In genomic region chr17:50099003-50099402, GRCh38 we compare ENCODE assay signal across 27 cellular contexts. TPM values are rescaled to one million over a fixed set of nuclear protein-coding genes. Genes with fewer than 3 reads are reported as not detected.
DNase-seq lines count a peak whose midpoint lies in the region; ATAC-seq, FAIRE-seq and TF ChIP-seq lines count a peak whose summit lies in the region.
"Had no signal": no experiment of that assay in that cellular context is flagged by ENCODE, and none has a peak within 500 bp of the region (broad histone marks: within the 10 kb centered on the region; RNA-seq: fewer than 3 reads in every experiment).

No MANE protein-coding gene starts in this region.

- in situ Hi-C loops in HepG2 (cut with HindIII; ENCODE audit: extremely low pct_ligation_motif_present, low pct_unique_long_range_greater_than_20kb) = no loop called here

- H3K4me1 ChIP-seq in HepG2 (ENCODE audit: insufficient read depth, low read length) = peaks cover 53% of the 10 kb centered on the region
- peaks cover 14% of the 10 kb centered on the region for H3K4me1 ChIP-seq in effector memory CD4-positive, alpha-beta T cell (ENCODE audit: control insufficient read depth, insufficient read depth, low read length, poor library complexity, severe bottlenecking)

- no peaks in the 10 kb centered on the region for H3K27me3 ChIP-seq in HepG2 (ENCODE audit: control insufficient read depth in 1 of 2, insufficient read depth in 2 of 2, low read length in 2 of 2)
- no peaks in the 10 kb centered on the region for H3K27me3 ChIP-seq in effector memory CD4-positive, alpha-beta T cell (replicated peaks; ENCODE audit: control insufficient read depth, insufficient read depth, low read length, poor library complexity, severe bottlenecking)
- H3K27me3 ChIP-seq: thyroid gland had no signal

- TF ChIP-seq POLR2A in HepG2 (IDR thresholded peaks at IDR 0.05; ENCODE audit: insufficient read depth in 1 of 2, low read depth in 2 of 2, low read length in 2 of 2) = no peak

- H3K36me3 ChIP-seq in HepG2 (replicated peaks in 1 of 2; ENCODE audit: control insufficient read depth in 1 of 2, insufficient read depth in 2 of 2, low read length in 2 of 2) = peaks cover 0 to 4% of the 10 kb centered on the region in 2 experiments; a peak in 1 of 5 replicates
- peaks cover 23% of the 10 kb centered on the region for H3K36me3 ChIP-seq in effector memory CD4-positive, alpha-beta T cell (ENCODE audit: control insufficient read depth, insufficient read depth, low read length)

- no peak overlapping the region for H3K4me3 Mint-ChIP-seq in stimulated activated effector memory CD8-positive, alpha-beta T cell treated with anti-CD3 and anti-CD28 coated beads, Interleukin-12 subunit alpha, Interleukin-12 subunit beta, amount 100 ng/mL, for 72 hours
- H3K4me3 Mint-ChIP-seq: activated B cell treated with CpG ODN at 0.5 μM for 24 hours; activated naive CD8-positive, alpha-beta T cell treated with anti-CD3 and anti-CD28 coated beads for 36 hours had no signal

- DNase-seq in RWPE1 (ENCODE audit: low spot score) = no peak
- DNase-seq in choroid plexus epithelial cell (ENCODE audit: low read depth) = peak; percentile 43
- no peak for DNase-seq in HepG2 (ENCODE audit: low spot score)
- no peak for DNase-seq in stimulated activated effector memory CD8-positive, alpha-beta T cell treated with anti-CD3 and anti-CD28 coated beads, Interleukin-12 subunit alpha, Interleukin-12 subunit beta, amount 100 ng/mL, for 72 hours (ENCODE audit: low spot score in 2 of 2)
- no peak for DNase-seq in effector memory CD4-positive, alpha-beta T cell
- no peak for DNase-seq in NAMALWA (ENCODE audit: low spot score)
- no peak for DNase-seq in SIG-M5 (lab: John Stamatoyannopoulos, UW)
- DNase-seq: activated B cell treated with CpG ODN at 0.5 μM for 24 hours; activated CD4-positive, alpha-beta T cell treated with anti-CD3 and anti-CD28 coated beads, Interleukin-2, amount 50 U/mL, for 48 hours; activated CD8-positive, alpha-beta memory T cell treated with anti-CD3 and anti-CD28 coated beads, Interleukin-2, amount 50 U/mL, for 48 hours; activated naive CD8-positive, alpha-beta T cell treated with anti-CD3 and anti-CD28 coated beads for 36 hours; HCEC 1CT; mesenchymal stem cell; naive B cell; NCI-H1417; NCI-H2081 treated with DMSO at 0.1 percent for 48 hours; NCI-H82; occipital lobe; OCI-M1; retina; stimulated activated CD4-positive, alpha-beta T cell treated with anti-CD3 and anti-CD28 coated beads, Interleukin-12 subunit alpha, Interleukin-12 subunit beta, amount 100 ng/mL, for 4 hours; stimulated activated CD4-positive, alpha-beta T cell treated with anti-CD3 and anti-CD28 coated beads, Interleukin-4, amount 100 ng/mL, for 4 hours; stimulated activated naive CD8-positive, alpha-beta T cell treated with anti-CD3 and anti-CD28 coated beads, Interleukin-15, Interleukin-2, amounts not matched to agents 100 U/mL and 50 U/mL, for 24 hours; T1000; thyroid gland had no signal

- H3K4me3 ChIP-seq in choroid plexus epithelial cell (ENCODE audit: low read depth, low read length) = no peak overlapping the region
- H3K4me3 ChIP-seq in HepG2 (replicated peaks in 1 of 3; ENCODE audit: insufficient read depth in 1 of 3, low read depth in 2 of 3, low read length in 3 of 3) = no peak overlapping the region
- H3K4me3 ChIP-seq in effector memory CD4-positive, alpha-beta T cell (ENCODE audit: insufficient read depth, low read depth, low read length, poor library complexity, severe bottlenecking) = no peak overlapping the region
- H3K4me3 ChIP-seq: thyroid gland had no signal

- peak overlapping the region; percentile 62 for H3K27ac ChIP-seq in RWPE1
- H3K27ac ChIP-seq in HepG2 (ENCODE audit: extremely low read length, insufficient read depth, low read length) = no peak overlapping the region
- H3K27ac ChIP-seq in effector memory CD4-positive, alpha-beta T cell (ENCODE audit: insufficient read depth, low read length, poor library complexity, severe bottlenecking) = no peak overlapping the region
- H3K27ac ChIP-seq: thyroid gland had no signal

- CTCF ChIA-PET in RWPE1 (lab: Yijun Ruan, JAX) (interaction anchor here (0.7 kb wide), 1 partner anchor 74 kb away, joined by 3 read pairs; no protein-coding TSS in a partner anchor), HepG2 (lab: Yijun Ruan, JAX; ENCODE audit: low intra/inter-chr PET ratio, low total read pairs) (no interaction called here)

- H3K4me2 ChIP-seq in HepG2 (ENCODE audit: low read depth, low read length) = no peak overlapping the region

- POLR2A ChIA-PET in RWPE1 (lab: Yijun Ruan, JAX; ENCODE audit: low non-redundant PET) = no interaction called here
- POLR2A ChIA-PET in HepG2 (lab: Yijun Ruan, JAX) = no interaction called here

- no peak for TF ChIP-seq RAD21 in HepG2 (CRISPR knock-in tag; IDR thresholded peaks at IDR 0.05)

- FAIRE-seq in HepG2 (lab: Jason Lieb, UNC) = no peak
- FAIRE-seq: colon, endometrium had no signal

- ATAC-seq in HepG2 = no peak
- no peak for ATAC-seq in stimulated activated effector memory CD8-positive, alpha-beta T cell treated with anti-CD3 and anti-CD28 coated beads, Interleukin-12 subunit alpha, Interleukin-12 subunit beta, amount 100 ng/mL, for 72 hours
- ATAC-seq: stimulated activated naive CD8-positive, alpha-beta T cell treated with anti-CD3 and anti-CD28 coated beads, Interleukin-15, Interleukin-2, amounts not matched to agents 100 U/mL and 50 U/mL, for 24 hours had no signal

- H2AFZ ChIP-seq in HepG2 (ENCODE audit: low read length) = no peak overlapping the region

- peaks cover 22% of the 10 kb centered on the region for H3K36me3 Mint-ChIP-seq in stimulated activated effector memory CD8-positive, alpha-beta T cell treated with anti-CD3 and anti-CD28 coated beads, Interleukin-12 subunit alpha, Interleukin-12 subunit beta, amount 100 ng/mL, for 72 hours
- H3K36me3 Mint-ChIP-seq: activated naive CD8-positive, alpha-beta T cell treated with anti-CD3 and anti-CD28 coated beads for 36 hours had no signal

- H3K9me3 ChIP-seq in HepG2 (ENCODE audit: low read length) = no peaks in the 10 kb centered on the region
- H3K9me3 ChIP-seq in effector memory CD4-positive, alpha-beta T cell (ENCODE audit: control insufficient read depth, low read length) = no peaks in the 10 kb centered on the region
- H3K9me3 ChIP-seq: thyroid gland had no signal

- peak overlapping the region; percentile 62 for H3K27ac Mint-ChIP-seq in stimulated activated effector memory CD8-positive, alpha-beta T cell treated with anti-CD3 and anti-CD28 coated beads, Interleukin-12 subunit alpha, Interleukin-12 subunit beta, amount 100 ng/mL, for 72 hours
- H3K27ac Mint-ChIP-seq: activated B cell treated with CpG ODN at 0.5 μM for 24 hours; activated naive CD8-positive, alpha-beta T cell treated with anti-CD3 and anti-CD28 coated beads for 36 hours had no signal

- H4K20me1 ChIP-seq in HepG2 (ENCODE audit: insufficient read depth, low read length) = no peaks in the 10 kb centered on the region

- no peak for TF ChIP-seq CTCF in RWPE1 (conservative IDR thresholded peaks at IDR 0.05; ENCODE audit: low read depth)
- no peak for TF ChIP-seq CTCF in choroid plexus epithelial cell (conservative IDR thresholded peaks at IDR 0.05; ENCODE audit: low read depth, low read length)
- no peak for TF ChIP-seq CTCF in HepG2 (CRISPR knock-in tag; IDR thresholded peaks at IDR 0.05)

- TF ChIP-seq EP300 in HepG2 (IDR thresholded peaks at IDR 0.05; ENCODE audit: low read depth in 2 of 2, low read length in 2 of 2) (no peak), HepG2 (CRISPR knock-in tag; IDR thresholded peaks at IDR 0.05; ENCODE audit: borderline replicate concordance) (no peak)

- H3K79me2 ChIP-seq in HepG2 (ENCODE audit: insufficient read depth, low read length) = peaks cover 6% of the 10 kb centered on the region

- BruUV-seq in HepG2 (replicated peaks; lab: Mats Ljungman, UMichigan) = TSS peak; percentile 21

- WGBS in HepG2 (ENCODE audit: low lambda C conversion rate) = 91% methylated on average over 5 of the region's 5 CpGs

- intact Hi-C loops in HepG2 (cut with micrococcal nuclease; ENCODE audit: unreplicated experiment) = no loop called here

- H3K4me1 Mint-ChIP-seq in stimulated activated effector memory CD8-positive, alpha-beta T cell treated with anti-CD3 and anti-CD28 coated beads, Interleukin-12 subunit alpha, Interleukin-12 subunit beta, amount 100 ng/mL, for 72 hours = peaks cover 54% of the 10 kb centered on the region

- H3K9me3 Mint-ChIP-seq in stimulated activated effector memory CD8-positive, alpha-beta T cell treated with anti-CD3 and anti-CD28 coated beads, Interleukin-12 subunit alpha, Interleukin-12 subunit beta, amount 100 ng/mL, for 72 hours = no peaks in the 10 kb centered on the region
- H3K9me3 Mint-ChIP-seq: activated B cell treated with CpG ODN at 0.5 μM for 24 hours; activated naive CD8-positive, alpha-beta T cell treated with anti-CD3 and anti-CD28 coated beads for 36 hours; naive B cell had no signal

- no peak overlapping the region for H3K9ac ChIP-seq in HepG2 (ENCODE audit: insufficient read depth, low read depth, low read length)

RNA-seq across cellular contexts. Expression of gene PDK2, which starts 3.9 kb away (rescaled TPM):
- 18.5 and 19.2 TPM in 2 replicates for total RNA-seq in HepG2 (2016; rRNA removed; fragmentation: Illumina TruSeq; extraction: Trizol)
- 6.4 and 13.9 TPM in 2 replicates for total RNA-seq in HepG2 (2016; cell fraction: cytosol; rRNA removed; fragmentation: Illumina TruSeq; extraction: Trizol; ENCODE audit: low read depth)
- 16.2 and 19.8 TPM in 2 replicates for total RNA-seq in HepG2 (2016; cell fraction: insoluble cytoplasmic fraction; rRNA removed; fragmentation: Illumina TruSeq; extraction: Trizol)
- total RNA-seq in HepG2 (2016; cell fraction: membrane; rRNA removed; fragmentation: Illumina TruSeq; extraction: Trizol) = 10.9 and 11.9 TPM in 2 replicates
- 10.9 and 12.5 TPM in 2 replicates for total RNA-seq in HepG2 (2016; cell fraction: nucleus; rRNA removed; fragmentation: Illumina TruSeq; extraction: Trizol)
- polyA plus RNA-seq in HepG2 (2011; rRNA removed) = 59.7 and 66.6 TPM in 2 replicates
- polyA plus RNA-seq in HepG2 (2011; cell fraction: cytosol; rRNA removed) = 33.2 and 46.3 TPM in 2 replicates
- polyA plus RNA-seq in HepG2 (2011; cell fraction: nucleus; rRNA removed) = 86.5 and 102 TPM in 2 replicates
- 17.2 and 27.4 TPM in 2 replicates for polyA plus RNA-seq in HepG2 (2012)
- 9.3 and 10.8 TPM in 2 replicates for polyA plus RNA-seq in HepG2 (2016; cell fraction: cytosol; fragmentation: Illumina TruSeq; extraction: Trizol; ENCODE audit: low read depth)
- polyA plus RNA-seq in HepG2 (2016; cell fraction: insoluble cytoplasmic fraction; fragmentation: Illumina TruSeq; extraction: Trizol; ENCODE audit: low read depth) = 22.3 and 32.8 TPM in 2 replicates
- polyA plus RNA-seq in HepG2 (2016; cell fraction: membrane; fragmentation: Illumina TruSeq; extraction: Trizol; ENCODE audit: low read depth) = 12.0 and 14.3 TPM in 2 replicates
- 21.9 and 24.6 TPM in 2 replicates for polyA plus RNA-seq in HepG2 (2016; cell fraction: nucleus; fragmentation: Illumina TruSeq; extraction: Trizol; ENCODE audit: insufficient read depth, low read depth)
- polyA minus RNA-seq in HepG2 (2011; rRNA and poly(A)+ RNA removed; ENCODE audit: low replicate concordance) = 111 and 113 TPM in 2 replicates
- 22.7 and 28.5 TPM in 2 replicates for polyA minus RNA-seq in HepG2 (2011; cell fraction: cytosol; rRNA and poly(A)+ RNA removed)
- 44.5 and 48.7 TPM in 2 replicates for polyA minus RNA-seq in HepG2 (2011; cell fraction: nucleus; rRNA and poly(A)+ RNA removed)

RNA-seq across cellular contexts. Expression of gene SAMD14, which starts 31.0 kb away (rescaled TPM):
- total RNA-seq in HepG2 (2016; rRNA removed; fragmentation: Illumina TruSeq; extraction: Trizol) = 0.07 TPM in 1 of 2 replicates, not detected in the other
- total RNA-seq in HepG2 (2016; cell fraction: cytosol; rRNA removed; fragmentation: Illumina TruSeq; extraction: Trizol; ENCODE audit: low read depth) = 0.18 and 0.20 TPM in 2 replicates
- total RNA-seq in HepG2 (2016; cell fraction: insoluble cytoplasmic fraction; rRNA removed; fragmentation: Illumina TruSeq; extraction: Trizol) = 0.04 TPM in 1 of 2 replicates, not detected in the other
- 0.09 and 0.14 TPM in 2 replicates for total RNA-seq in HepG2 (2016; cell fraction: membrane; rRNA removed; fragmentation: Illumina TruSeq; extraction: Trizol)
- total RNA-seq in HepG2 (2016; cell fraction: nucleus; rRNA removed; fragmentation: Illumina TruSeq; extraction: Trizol) = 0.09 TPM in 2 replicates
- 0.22 TPM in 1 of 2 replicates, not detected in the other for polyA plus RNA-seq in HepG2 (2011; rRNA removed)
- polyA plus RNA-seq in HepG2 (2011; cell fraction: cytosol; rRNA removed) = 0.01 and 0.04 TPM in 2 replicates
- 0.24 and 0.29 TPM in 2 replicates for polyA plus RNA-seq in HepG2 (2011; cell fraction: nucleus; rRNA removed)
- 0.08 and 0.11 TPM in 2 replicates for polyA plus RNA-seq in HepG2 (2012)
- polyA plus RNA-seq in HepG2 (2016; cell fraction: cytosol; fragmentation: Illumina TruSeq; extraction: Trizol; ENCODE audit: low read depth) = not detected in 2 replicates
- 0.16 TPM in 1 of 2 replicates, not detected in the other for polyA plus RNA-seq in HepG2 (2016; cell fraction: insoluble cytoplasmic fraction; fragmentation: Illumina TruSeq; extraction: Trizol; ENCODE audit: low read depth)
- 0.19 TPM in 2 replicates for polyA plus RNA-seq in HepG2 (2016; cell fraction: membrane; fragmentation: Illumina TruSeq; extraction: Trizol; ENCODE audit: low read depth)
- polyA plus RNA-seq in HepG2 (2016; cell fraction: nucleus; fragmentation: Illumina TruSeq; extraction: Trizol; ENCODE audit: insufficient read depth, low read depth) = 0.53 TPM in 1 of 2 replicates, not detected in the other
- 0.28 and 0.30 TPM in 2 replicates for polyA minus RNA-seq in HepG2 (2011; rRNA and poly(A)+ RNA removed; ENCODE audit: low replicate concordance)
- polyA minus RNA-seq in HepG2 (2011; cell fraction: cytosol; rRNA and poly(A)+ RNA removed) = 0.09 and 0.20 TPM in 2 replicates
- polyA minus RNA-seq in HepG2 (2011; cell fraction: nucleus; rRNA and poly(A)+ RNA removed) = 0.39 and 0.99 TPM in 2 replicates

RNA-seq across cellular contexts. Expression of gene ITGA3, which starts 43.1 kb away (rescaled TPM):
- total RNA-seq in HepG2 (2016; rRNA removed; fragmentation: Illumina TruSeq; extraction: Trizol) = 0.69 and 0.77 TPM in 2 replicates
- total RNA-seq in HepG2 (2016; cell fraction: cytosol; rRNA removed; fragmentation: Illumina TruSeq; extraction: Trizol; ENCODE audit: low read depth) = 1.5 and 1.9 TPM in 2 replicates
- 0.48 and 1.1 TPM in 2 replicates for total RNA-seq in HepG2 (2016; cell fraction: insoluble cytoplasmic fraction; rRNA removed; fragmentation: Illumina TruSeq; extraction: Trizol)
- total RNA-seq in HepG2 (2016; cell fraction: membrane; rRNA removed; fragmentation: Illumina TruSeq; extraction: Trizol) = 0.28 and 0.62 TPM in 2 replicates
- total RNA-seq in HepG2 (2016; cell fraction: nucleus; rRNA removed; fragmentation: Illumina TruSeq; extraction: Trizol) = 1.3 and 1.8 TPM in 2 replicates
- polyA plus RNA-seq in HepG2 (2011; rRNA removed) = 0.48 and 0.59 TPM in 2 replicates
- 0.33 and 0.78 TPM in 2 replicates for polyA plus RNA-seq in HepG2 (2011; cell fraction: cytosol; rRNA removed)
- 2.6 and 3.3 TPM in 2 replicates for polyA plus RNA-seq in HepG2 (2011; cell fraction: nucleus; rRNA removed)
- 0.27 and 0.32 TPM in 2 replicates for polyA plus RNA-seq in HepG2 (2012)
- 0.51 and 0.57 TPM in 2 replicates for polyA plus RNA-seq in HepG2 (2016; cell fraction: cytosol; fragmentation: Illumina TruSeq; extraction: Trizol; ENCODE audit: low read depth)
- polyA plus RNA-seq in HepG2 (2016; cell fraction: insoluble cytoplasmic fraction; fragmentation: Illumina TruSeq; extraction: Trizol; ENCODE audit: low read depth) = 0.52 and 0.82 TPM in 2 replicates
- 0.30 and 0.48 TPM in 2 replicates for polyA plus RNA-seq in HepG2 (2016; cell fraction: membrane; fragmentation: Illumina TruSeq; extraction: Trizol; ENCODE audit: low read depth)
- polyA plus RNA-seq in HepG2 (2016; cell fraction: nucleus; fragmentation: Illumina TruSeq; extraction: Trizol; ENCODE audit: insufficient read depth, low read depth) = 1.3 and 2.2 TPM in 2 replicates
- 1.4 and 198 TPM in 2 replicates for polyA minus RNA-seq in HepG2 (2011; rRNA and poly(A)+ RNA removed; ENCODE audit: low replicate concordance)
- polyA minus RNA-seq in HepG2 (2011; cell fraction: cytosol; rRNA and poly(A)+ RNA removed) = 2.9 and 6.2 TPM in 2 replicates
- polyA minus RNA-seq in HepG2 (2011; cell fraction: nucleus; rRNA and poly(A)+ RNA removed) = 1.1 and 2.8 TPM in 2 replicates

RNA-seq across cellular contexts. Expression of gene PPP1R9B, which starts 51.5 kb away (rescaled TPM):
- total RNA-seq in HepG2 (2016; rRNA removed; fragmentation: Illumina TruSeq; extraction: Trizol) = 11.0 and 15.8 TPM in 2 replicates
- 1.3 and 1.6 TPM in 2 replicates for total RNA-seq in HepG2 (2016; cell fraction: cytosol; rRNA removed; fragmentation: Illumina TruSeq; extraction: Trizol; ENCODE audit: low read depth)
- total RNA-seq in HepG2 (2016; cell fraction: insoluble cytoplasmic fraction; rRNA removed; fragmentation: Illumina TruSeq; extraction: Trizol) = 8.3 and 16.2 TPM in 2 replicates
- total RNA-seq in HepG2 (2016; cell fraction: membrane; rRNA removed; fragmentation: Illumina TruSeq; extraction: Trizol) = 7.0 and 7.3 TPM in 2 replicates
- total RNA-seq in HepG2 (2016; cell fraction: nucleus; rRNA removed; fragmentation: Illumina TruSeq; extraction: Trizol) = 10.9 and 13.5 TPM in 2 replicates
- 8.7 and 9.4 TPM in 2 replicates for polyA plus RNA-seq in HepG2 (2011; rRNA removed)
- 7.4 and 9.0 TPM in 2 replicates for polyA plus RNA-seq in HepG2 (2011; cell fraction: cytosol; rRNA removed)
- 13.1 and 16.4 TPM in 2 replicates for polyA plus RNA-seq in HepG2 (2011; cell fraction: nucleus; rRNA removed)
- polyA plus RNA-seq in HepG2 (2012) = 9.8 and 11.6 TPM in 2 replicates
- 1.2 and 1.4 TPM in 2 replicates for polyA plus RNA-seq in HepG2 (2016; cell fraction: cytosol; fragmentation: Illumina TruSeq; extraction: Trizol; ENCODE audit: low read depth)
- polyA plus RNA-seq in HepG2 (2016; cell fraction: insoluble cytoplasmic fraction; fragmentation: Illumina TruSeq; extraction: Trizol; ENCODE audit: low read depth) = 14.2 and 17.2 TPM in 2 replicates
- polyA plus RNA-seq in HepG2 (2016; cell fraction: membrane; fragmentation: Illumina TruSeq; extraction: Trizol; ENCODE audit: low read depth) = 7.2 TPM in 2 replicates
- polyA plus RNA-seq in HepG2 (2016; cell fraction: nucleus; fragmentation: Illumina TruSeq; extraction: Trizol; ENCODE audit: insufficient read depth, low read depth) = 35.0 and 35.2 TPM in 2 replicates
- 15.4 and 32.3 TPM in 2 replicates for polyA minus RNA-seq in HepG2 (2011; rRNA and poly(A)+ RNA removed; ENCODE audit: low replicate concordance)
- 7.3 and 11.8 TPM in 2 replicates for polyA minus RNA-seq in HepG2 (2011; cell fraction: cytosol; rRNA and poly(A)+ RNA removed)
- 7.8 and 9.3 TPM in 2 replicates for polyA minus RNA-seq in HepG2 (2011; cell fraction: nucleus; rRNA and poly(A)+ RNA removed)
